In genomic region chrX:43970528-43970927, GRCh38 we compare ENCODE assay signal across 18 cellular contexts. TPM values are rescaled to one million over a fixed set of nuclear protein-coding genes. Genes with fewer than 3 reads are reported as not detected.
DNase-seq lines count a peak whose midpoint lies in the region; ATAC-seq, FAIRE-seq and TF ChIP-seq lines count a peak whose summit lies in the region.
"Had no signal": no experiment of that assay in that cellular context is flagged by ENCODE, and none has a peak within 500 bp of the region (broad histone marks: within the 10 kb centered on the region; RNA-seq: fewer than 3 reads in every experiment).

No MANE protein-coding gene starts in this region.

- ATAC-seq in activated T-helper 17 cell treated with anti-CD3 and anti-CD28 coated beads, Interleukin-2, amount 50 U/mL, for 72 hours (replicated peaks): peak; percentile 81
- ATAC-seq in left colon: no peak
- ATAC-seq: T-cell, upper lobe of right lung had no signal

- no peak overlapping the region for H2AFZ ChIP-seq in hepatocyte

- no peak overlapping the region for H3K4me3 Mint-ChIP-seq in activated T-helper 17 cell treated with anti-CD3 and anti-CD28 coated beads, Interleukin-2, amount 50 U/mL, for 72 hours
- H3K4me3 Mint-ChIP-seq: activated naive CD8-positive, alpha-beta T cell treated with anti-CD3 and anti-CD28 coated beads for 36 hours; immature natural killer cell; T-cell had no signal

- no peak for TF ChIP-seq CTCF in hepatocyte (IDR thresholded peaks at IDR 0.05; ENCODE audit: poor library complexity)

- H3K9me3 Mint-ChIP-seq in activated T-helper 17 cell treated with anti-CD3 and anti-CD28 coated beads, Interleukin-2, amount 50 U/mL, for 72 hours: no peaks in the 10 kb centered on the region
- H3K9me3 Mint-ChIP-seq: activated naive CD8-positive, alpha-beta T cell treated with anti-CD3 and anti-CD28 coated beads for 36 hours; immature natural killer cell; T-cell had no signal

- no peaks in the 10 kb centered on the region for H3K4me1 ChIP-seq in hepatocyte (ENCODE audit: insufficient read depth)
- H3K4me1 ChIP-seq: colonic mucosa, upper lobe of right lung had no signal

- no peak for FAIRE-seq in HTR-8/SVneo (lab: Jason Lieb, UNC)

- in situ Hi-C loops in ACHN (cut with HindIII; ENCODE audit: low pct_ligation_motif_present, low pct_unique_long_range_greater_than_20kb, low sequenced_read_pairs): no loop called here

- no peaks in the 10 kb centered on the region for H3K9me2 ChIP-seq in hepatocyte (replicated peaks; ENCODE audit: insufficient read depth)

- intact Hi-C loops in left colon (cut with DNase I, micrococcal nuclease): no loop called here

- H3K36me3 ChIP-seq in hepatocyte (replicated peaks; ENCODE audit: insufficient read depth, low read depth): no peaks in the 10 kb centered on the region
- H3K36me3 ChIP-seq: colonic mucosa, upper lobe of right lung had no signal

- H3K79me2 ChIP-seq in hepatocyte: peaks cover 11% of the 10 kb centered on the region

- no peak overlapping the region for H3K27ac Mint-ChIP-seq in activated T-helper 17 cell treated with anti-CD3 and anti-CD28 coated beads, Interleukin-2, amount 50 U/mL, for 72 hours
- H3K27ac Mint-ChIP-seq: activated naive CD8-positive, alpha-beta T cell treated with anti-CD3 and anti-CD28 coated beads for 36 hours; immature natural killer cell; progenitor cell of endocrine pancreas; T-cell had no signal

- no peaks in the 10 kb centered on the region for H3K9me3 ChIP-seq in hepatocyte (ENCODE audit: low read depth)
- H3K9me3 ChIP-seq: colonic mucosa, upper lobe of right lung had no signal

- no peak overlapping the region for H3K4me3 ChIP-seq in hepatocyte
- H3K4me3 ChIP-seq: colonic mucosa, upper lobe of right lung had no signal

- H3K27me3 ChIP-seq in hepatocyte: no peaks in the 10 kb centered on the region
- H3K27me3 ChIP-seq: upper lobe of right lung had no signal

- peak overlapping the region; percentile 29 for H3K27ac ChIP-seq in hepatocyte
- H3K27ac ChIP-seq: colonic mucosa, HL-60, upper lobe of right lung had no signal

- DNase-seq in ACHN (peak; percentile 37), HTR-8/SVneo (ENCODE audit: insufficient read length, low spot score) (peak; percentile 15), hepatocyte (ENCODE audit: low spot score) (no peak), HK-2 (ENCODE audit: unreplicated experiment) (no peak), iPS-NIHi11 (ENCODE audit: low spot score) (no peak), NCI-H1694 (lab: John Stamatoyannopoulos, UW) (no peak), left colon (no peak)
- DNase-seq: activated CD4-positive, CD25-positive, alpha-beta regulatory T cell treated with anti-CD3 and anti-CD28 coated beads, Interleukin-2, amount 50 U/mL, for 72 hours; activated naive CD8-positive, alpha-beta T cell treated with anti-CD3 and anti-CD28 coated beads for 36 hours; colonic mucosa; foreskin melanocyte; immature natural killer cell; stimulated activated CD8-positive, alpha-beta memory T cell treated with anti-CD3 and anti-CD28 coated beads, Interleukin-4, amount 100 ng/mL, for 48 hours; T-cell; upper lobe of right lung had no signal

- peaks cover 14% of the 10 kb centered on the region for H3K4me1 Mint-ChIP-seq in activated T-helper 17 cell treated with anti-CD3 and anti-CD28 coated beads, Interleukin-2, amount 50 U/mL, for 72 hours

- H3K27me3 Mint-ChIP-seq in activated T-helper 17 cell treated with anti-CD3 and anti-CD28 coated beads, Interleukin-2, amount 50 U/mL, for 72 hours: peaks cover 14% of the 10 kb centered on the region

- no peaks in the 10 kb centered on the region for H3K36me3 Mint-ChIP-seq in activated T-helper 17 cell treated with anti-CD3 and anti-CD28 coated beads, Interleukin-2, amount 50 U/mL, for 72 hours (ENCODE audit: low read depth)
- H3K36me3 Mint-ChIP-seq: activated naive CD8-positive, alpha-beta T cell treated with anti-CD3 and anti-CD28 coated beads for 36 hours; immature natural killer cell; T-cell had no signal

- WGBS in hepatocyte (ENCODE audit: low lambda C conversion rate, missing lambda C conversion rate): 73% methylated on average over 5 of the region's 5 CpGs

- peak overlapping the region; percentile 74 for H3K4me2 ChIP-seq in hepatocyte

- no peaks in the 10 kb centered on the region for H4K20me1 ChIP-seq in hepatocyte (ENCODE audit: insufficient read depth, poor library complexity, severe bottlenecking)

RNA-seq across cellular contexts. Expression of gene NDP, which starts 2.7 kb away (rescaled TPM):
- total RNA-seq in activated T-helper 17 cell treated with anti-CD3 and anti-CD28 coated beads, Interleukin-2, amount 50 U/mL, for 72 hours: under 1 TPM in 1 of 2 donors, not detected in 1; 0.53 TPM
- 16.1 and 16.3 TPM in 2 replicates for total RNA-seq in hepatocyte
- 12.2 and 12.5 TPM in 2 replicates for polyA plus RNA-seq in hepatocyte
- under 1 TPM in 1 of 2 donors, not detected in 1; 0.17 TPM for total RNA-seq in left colon
- total RNA-seq: activated naive CD8-positive, alpha-beta T cell treated with anti-CD3 and anti-CD28 coated beads for 36 hours; progenitor cell of endocrine pancreas; T-cell; upper lobe of right lung had no signal
- polyA plus RNA-seq: immature natural killer cell had no signal

Comparison
In these comparisons a context has a peak if more than half of its experiments do, and no peak if none do; other contexts are left out.
1. DNase-seq: peak in ACHN (single experiment) and HTR-8/SVneo (single experiment); none in hepatocyte (single experiment), HK-2 (single experiment), iPS-NIHi11 (single experiment), NCI-H1694 (single experiment) and left colon (0 of 2).
2. RNA of gene NDP, which starts 2.7 kb away (total RNA-seq): 16.1 to 16.3 TPM in hepatocyte; 0.53 TPM in activated T-helper 17 cell treated with anti-CD3 and anti-CD28 coated beads, Interleukin-2, amount 50 U/mL, for 72 hours and 0.17 TPM in left colon; every median in the first group is over 10 times any median in the second.